In genomic region chr3:155871746-155872158, GRCh38 we compare ENCODE assay signal across 1 cellular context.
A peak's percentile ranks its signal among the peaks of the same experiment; 100 is the strongest.
TF ChIP-seq lines count a peak whose summit lies in the region.

No MANE protein-coding gene starts in this region.

TF ChIP-seq in K562, 482 proteins besides CTCF, POLR2A, EP300 and RAD21 (continued from another document):
- TF ChIP-seq MNT (conservative IDR thresholded peaks at IDR 0.05) (0 out of 4 replicates have a peak, but pooled peaks have one; percentile 4 to 50), CREB1 (IDR thresholded peaks at IDR 0.05) (peak; percentile 3; the same call in 1 of the 2 replicates), CREB1 (CRISPR knock-in tag; IDR thresholded peaks at IDR 0.05) (no peak), PHF21A (IDR thresholded peaks at IDR 0.05; ENCODE audit: borderline replicate concordance, low read depth) (no peak), ZNF512 (tag; IDR thresholded peaks at IDR 0.05) (no peak), ZNF311 (CRISPR knock-in tag; IDR thresholded peaks at IDR 0.05) (no peak), STAT6 (CRISPR knock-in tag; IDR thresholded peaks at IDR 0.05) (no peak), SAP30 (IDR thresholded peaks at IDR 0.05; ENCODE audit: borderline replicate concordance, insufficient read depth, low read depth, low read length, poor library complexity, severe bottlenecking) (peak; percentile 13), ZZZ3 (IDR thresholded peaks at IDR 0.05) (no peak), ARID2 (IDR thresholded peaks at IDR 0.05) (0 out of 2 replicates have a peak, but pooled peaks have one; percentile 22), HNRNPL (IDR thresholded peaks at IDR 0.05; ENCODE audit: low read depth, low read length) (no peak), TEAD2 (tag; IDR thresholded peaks at IDR 0.05) (no peak), PTRF (tag; IDR thresholded peaks at IDR 0.05) (no peak), ZNF655 (CRISPR knock-in tag; IDR thresholded peaks at IDR 0.05) (no peak), FOXJ2 (tag; IDR thresholded peaks at IDR 0.05) (no peak), CLOCK (CRISPR knock-in tag; IDR thresholded peaks at IDR 0.05; ENCODE audit: borderline replicate concordance) (no peak), MITF (IDR thresholded peaks at IDR 0.05) (no peak), HNRNPLL (IDR thresholded peaks at IDR 0.05; ENCODE audit: low read depth, low read length, poor library complexity, severe bottlenecking) (peak; percentile 42), UBTF (IDR thresholded peaks at IDR 0.05; ENCODE audit: borderline replicate concordance in 1 of 2, low read depth in 2 of 2, low read length in 2 of 2) (peak in 1 of 2 experiments; percentile 71; a peak in 1 of 4 replicates), ATF4 (CRISPR knock-in tag; IDR thresholded peaks at IDR 0.05) (no peak), ZNF589 (CRISPR knock-in tag; IDR thresholded peaks at IDR 0.05; ENCODE audit: low read depth) (peak; percentile 27; the same call in 1 of the 2 replicates), NR2C2 (CRISPR knock-in tag; IDR thresholded peaks at IDR 0.05) (0 out of 2 replicates have a peak, but pooled peaks have one; percentile 2), NR2C2 (tag; IDR thresholded peaks at IDR 0.05) (no peak)
